In genomic region chr1:214638997-214639396, GRCh38 we compare ENCODE assay signal across 16 cellular contexts.
"Had no signal": no experiment of that assay in that cellular context is flagged by ENCODE, and none has a peak within 500 bp of the region (broad histone marks: within the 10 kb centered on the region; RNA-seq: fewer than 3 reads in every experiment).

No MANE protein-coding gene starts in this region.

- H3K36me3 Mint-ChIP-seq: immature natural killer cell had no signal

- H3K4me3 Mint-ChIP-seq: activated CD8-positive, alpha-beta T cell treated with anti-CD3 and anti-CD28 coated beads for 36 hours; brain; immature natural killer cell; nephron progenitor cell; stimulated activated naive B cell treated with anti-CD40 and anti-IgM and Interleukin-4, amounts not matched to agents 10 μg/mL and 1 μg/mL and 100 μg/mL, for 72 hours had no signal

- H3K4me3 ChIP-seq: esophagus squamous epithelium, skin epidermis had no signal

- H3K27me3 ChIP-seq: esophagus squamous epithelium had no signal

- H3K9me3 ChIP-seq: esophagus squamous epithelium had no signal

- H3K27me3 Mint-ChIP-seq: activated CD8-positive, alpha-beta T cell treated with anti-CD3 and anti-CD28 coated beads for 36 hours; brain; central memory CD8-positive, alpha-beta T cell; progenitor cell of endocrine pancreas; stimulated activated naive B cell treated with anti-CD40 and anti-IgM and Interleukin-4, amounts not matched to agents 10 μg/mL and 1 μg/mL and 100 μg/mL, for 72 hours had no signal

- H3K9me3 Mint-ChIP-seq: activated CD8-positive, alpha-beta T cell treated with anti-CD3 and anti-CD28 coated beads for 36 hours; activated T-cell treated with anti-CD3 and anti-CD28 coated beads, Interleukin-2, amount 50 U/mL, for 72 hours; brain; central memory CD8-positive, alpha-beta T cell; immature natural killer cell; nephron progenitor cell; stimulated activated naive B cell treated with anti-CD40 and anti-IgM and Interleukin-4, amounts not matched to agents 10 μg/mL and 1 μg/mL and 100 μg/mL, for 72 hours had no signal

- H3K27ac Mint-ChIP-seq: activated CD8-positive, alpha-beta T cell treated with anti-CD3 and anti-CD28 coated beads for 36 hours; immature natural killer cell; nephron progenitor cell; progenitor cell of endocrine pancreas; stimulated activated naive B cell treated with anti-CD40 and anti-IgM and Interleukin-4, amounts not matched to agents 10 μg/mL and 1 μg/mL and 100 μg/mL, for 72 hours had no signal

- H3K4me1 Mint-ChIP-seq: immature natural killer cell, nephron progenitor cell had no signal

- ATAC-seq: activated CD8-positive, alpha-beta T cell treated with anti-CD3 and anti-CD28 coated beads for 36 hours; right cardiac atrium; stimulated activated naive B cell treated with anti-CD40 and anti-IgM and Interleukin-4, amounts not matched to agents 10 μg/mL and 1 μg/mL and 100 μg/mL, for 72 hours had no signal

- DNase-seq: activated CD8-positive, alpha-beta T cell treated with anti-CD3 and anti-CD28 coated beads for 36 hours; activated T-cell treated with anti-CD3 and anti-CD28 coated beads, Interleukin-2, amount 50 U/mL, for 72 hours; effector CD8-positive, alpha-beta T cell; esophagus squamous epithelium; foreskin fibroblast; immature natural killer cell; nephron progenitor cell; occipital lobe; stimulated activated CD4-positive, alpha-beta T cell treated with anti-CD3 and anti-CD28 coated beads, Interleukin-15, amount 100 ng/mL, for 24 hours; stimulated activated CD4-positive, alpha-beta T cell treated with anti-CD3 and anti-CD28 coated beads, Interleukin-4, amount 100 ng/mL, for 1 hour; stimulated activated naive B cell treated with anti-CD40 and anti-IgM and Interleukin-4, amounts not matched to agents 10 μg/mL and 1 μg/mL and 100 μg/mL, for 72 hours had no signal

- H3K4me1 ChIP-seq: esophagus squamous epithelium had no signal

- H3K27ac ChIP-seq: esophagus squamous epithelium, skin epidermis had no signal
